In the genomic region with DNA sequence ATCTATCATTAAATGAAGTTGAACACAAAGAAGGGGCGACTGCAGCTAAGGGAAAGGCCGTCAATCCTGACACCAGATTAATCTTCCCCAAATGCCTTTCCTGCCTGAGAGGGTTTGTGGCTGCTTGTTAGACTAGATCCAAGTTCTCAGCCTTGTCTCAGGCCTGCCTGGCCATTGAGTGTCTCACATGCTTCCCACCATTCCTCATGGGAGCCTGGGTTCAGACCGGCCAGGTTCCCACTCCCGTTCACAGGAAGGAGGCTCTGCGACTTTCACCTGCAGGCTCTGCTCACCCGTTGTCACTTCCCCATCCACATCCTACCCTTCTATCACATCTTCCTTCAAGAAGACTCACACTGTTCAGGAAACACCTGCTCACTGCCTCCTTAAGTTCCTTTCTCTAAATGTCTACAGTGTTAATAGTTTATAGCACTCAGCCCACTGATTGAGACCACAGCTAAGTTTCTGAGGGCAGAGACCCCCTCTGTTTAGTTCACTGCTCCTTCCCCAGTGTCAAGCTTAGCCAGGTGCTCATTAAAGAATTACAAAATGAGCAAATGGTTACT, we compare ENCODE assay signal across 1 cellular context.
TF ChIP-seq lines count a peak whose summit lies in the region.

No MANE protein-coding gene starts in this region.

TF ChIP-seq in H1, 55 proteins besides CTCF, POLR2A, EP300 and RAD21:
- TF ChIP-seq EGR1 (IDR thresholded peaks at IDR 0.05; ENCODE audit: borderline replicate concordance, low read depth, low read length) (no peak), CEBPB (IDR thresholded peaks at IDR 0.05; ENCODE audit: low read depth, low read length) (no peak), ATF3 (IDR thresholded peaks at IDR 0.05; ENCODE audit: insufficient read depth, low read depth, low read length) (no peak), RFX5 (IDR thresholded peaks at IDR 0.05; ENCODE audit: borderline replicate concordance, low read depth, low read length) (no peak), RBBP5 (IDR thresholded peaks at IDR 0.05; ENCODE audit: borderline replicate concordance, low read depth, low read length) (no peak), PHF8 (conservative IDR thresholded peaks at IDR 0.05; ENCODE audit: low read depth, low read length) (no peak), JUND (IDR thresholded peaks at IDR 0.05; ENCODE audit: low read length) (no peak), CTBP2 (IDR thresholded peaks at IDR 0.05; ENCODE audit: borderline replicate concordance, insufficient read depth, insufficient read length, low read length) (no peak), CHD1 (IDR thresholded peaks at IDR 0.05; ENCODE audit: low read depth, low read length) (no peak), SP2 (IDR thresholded peaks at IDR 0.05; ENCODE audit: low read length) (no peak), CHD2 (IDR thresholded peaks at IDR 0.05; ENCODE audit: low read length) (no peak), YY1 (IDR thresholded peaks at IDR 0.05; ENCODE audit: low read depth, low read length) (no peak), JUN (IDR thresholded peaks at IDR 0.05; ENCODE audit: low read depth, low read length) (no peak), TBP (IDR thresholded peaks at IDR 0.05; ENCODE audit: low read depth, low read length) (no peak), SP1 (IDR thresholded peaks at IDR 0.05; ENCODE audit: low read depth, low read length) (no peak), ASH2L (IDR thresholded peaks at IDR 0.05; ENCODE audit: low read length) (no peak), MAFK (IDR thresholded peaks at IDR 0.05; ENCODE audit: low read depth, low read length) (no peak)
- TF ChIP-seq, protein P1, sequence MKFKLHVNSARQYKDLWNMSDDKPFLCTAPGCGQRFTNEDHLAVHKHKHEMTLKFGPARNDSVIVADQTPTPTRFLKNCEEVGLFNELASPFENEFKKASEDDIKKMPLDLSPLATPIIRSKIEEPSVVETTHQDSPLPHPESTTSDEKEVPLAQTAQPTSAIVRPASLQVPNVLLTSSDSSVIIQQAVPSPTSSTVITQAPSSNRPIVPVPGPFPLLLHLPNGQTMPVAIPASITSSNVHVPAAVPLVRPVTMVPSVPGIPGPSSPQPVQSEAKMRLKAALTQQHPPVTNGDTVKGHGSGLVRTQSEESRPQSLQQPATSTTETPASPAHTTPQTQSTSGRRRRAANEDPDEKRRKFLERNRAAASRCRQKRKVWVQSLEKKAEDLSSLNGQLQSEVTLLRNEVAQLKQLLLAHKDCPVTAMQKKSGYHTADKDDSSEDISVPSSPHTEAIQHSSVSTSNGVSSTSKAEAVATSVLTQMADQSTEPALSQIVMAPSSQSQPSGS (IDR thresholded peaks at IDR 0.05; ENCODE audit: low read length): no peak
